ENCODE assay signal across 8 cellular contexts in genomic region chr2:162343824-162344616, GRCh38. TPM values are rescaled to one million over a fixed set of nuclear protein-coding genes. Genes with fewer than 3 reads are reported as not detected.
A peak's percentile ranks its signal among the peaks of the same experiment; 100 is the strongest.
DNase-seq lines count a peak whose midpoint lies in the region; ATAC-seq and TF ChIP-seq lines count a peak whose summit lies in the region.

GCA (plus strand) TSS chr2:162344132; CDS start chr2:162344249, 117 bp downstream.

- peak within 1 kb of the TSS; percentile 78 to 96 (median 91) for H3K4me3 Mint-ChIP-seq in naive thymus-derived CD4-positive, alpha-beta T cell
- H3K4me3 Mint-ChIP-seq in stimulated activated memory B cell treated with anti-CD40 and anti-IgM and Interleukin-4, amounts not matched to agents 10 μg/mL and 1 μg/mL and 100 μg/mL, for 72 hours, result peak within 1 kb of the TSS; percentile 82

- CTCF ChIA-PET in naive thymus-derived CD4-positive, alpha-beta T cell (lab: Charles Lee), result interaction anchor here (0.7 to 0.9 kb wide), 2 partner anchors 9 to 43 kb away, joined by 3 to 4 read pairs; no protein-coding TSS in a partner anchor

- intact Hi-C loops in naive thymus-derived CD4-positive, alpha-beta T cell (cut with micrococcal nuclease), result loop anchor here (1.0 to 10.0 kb wide), 11 partner anchors 10 to 1849 kb away; partner anchors contain the start of genes IFIH1 (in 2 of the 2), PSMD14 (in 2 of the 2), RBMS1 (in 1 of the 2) and TANK (in 1 of the 2)

- POLR2A ChIA-PET in naive thymus-derived CD4-positive, alpha-beta T cell (lab: Charles Lee), result interaction anchor here (2.4 kb wide), 1 partner anchor 25 kb away, joined by 12 read pairs; the partner anchor contains the start of gene IFIH1

- H3K27me3 Mint-ChIP-seq in naive thymus-derived CD4-positive, alpha-beta T cell, result peaks cover 0 to 9% (median 0%) of the 10 kb centered on the region in 5 donors
- H3K27me3 Mint-ChIP-seq in stimulated activated memory B cell treated with anti-CD40 and anti-IgM and Interleukin-4, amounts not matched to agents 10 μg/mL and 1 μg/mL and 100 μg/mL, for 72 hours, result no peaks in the 10 kb centered on the region

- DNase-seq in DMS79 treated with DMSO at 0.1 percent for 48 hours (lab: John Stamatoyannopoulos, UW), result peak; percentile 90
- DNase-seq in SHP77 (lab: John Stamatoyannopoulos, UW), result peak; percentile 96
- DNase-seq in activated T-helper 9 cell treated with anti-CD3 and anti-CD28 coated beads, Interleukin-2, amount 50 U/mL, for 16 hours (ENCODE audit: low read depth), result peak; percentile 97
- peak; percentile 93 for DNase-seq in fibroblast of mammary gland (ENCODE audit: low read depth)
- DNase-seq in naive thymus-derived CD4-positive, alpha-beta T cell, result peak; percentile 96 to 99 (median 98)

- no peaks in the 10 kb centered on the region for H3K9me3 ChIP-seq in KOPT-K1 (ENCODE audit: insufficient read depth, low read length, poor library complexity, severe bottlenecking)
- no peaks in the 10 kb centered on the region for H3K9me3 ChIP-seq in naive thymus-derived CD4-positive, alpha-beta T cell (ENCODE audit: control insufficient read depth in 2 of 3, low read length in 3 of 3)

- peak within 1 kb of the TSS; percentile 8 for H3K27ac ChIP-seq in KOPT-K1 (ENCODE audit: low read depth, low read length, poor library complexity, severe bottlenecking)
- peak within 1 kb of the TSS; percentile 53 for H3K27ac ChIP-seq in naive thymus-derived CD4-positive, alpha-beta T cell (ENCODE audit: low read depth, low read length)

- peak within 1 kb of the TSS; percentile 70 to 92 (median 81) for H3K27ac Mint-ChIP-seq in naive thymus-derived CD4-positive, alpha-beta T cell
- H3K27ac Mint-ChIP-seq in stimulated activated memory B cell treated with anti-CD40 and anti-IgM and Interleukin-4, amounts not matched to agents 10 μg/mL and 1 μg/mL and 100 μg/mL, for 72 hours, result peak within 1 kb of the TSS; percentile 33

- ATAC-seq in GM21786 (IDR thresholded peaks at IDR 0.05; ENCODE audit: unreplicated experiment), result peak; percentile 98
- ATAC-seq in naive thymus-derived CD4-positive, alpha-beta T cell, result peak; percentile 99
- peak; percentile 100 for ATAC-seq in stimulated activated memory B cell treated with anti-CD40 and anti-IgM and Interleukin-4, amounts not matched to agents 10 μg/mL and 1 μg/mL and 100 μg/mL, for 72 hours

- H3K9me3 Mint-ChIP-seq in naive thymus-derived CD4-positive, alpha-beta T cell, result no peaks in the 10 kb centered on the region
- no peaks in the 10 kb centered on the region for H3K9me3 Mint-ChIP-seq in stimulated activated memory B cell treated with anti-CD40 and anti-IgM and Interleukin-4, amounts not matched to agents 10 μg/mL and 1 μg/mL and 100 μg/mL, for 72 hours

- H3K27me3 ChIP-seq in naive thymus-derived CD4-positive, alpha-beta T cell (ENCODE audit: control insufficient read depth in 2 of 2, insufficient read depth in 2 of 2, low read length in 2 of 2), result no peaks in the 10 kb centered on the region

- H3K4me1 Mint-ChIP-seq in naive thymus-derived CD4-positive, alpha-beta T cell, result peaks cover 0 to 21% (median 19%) of the 10 kb centered on the region in 7 donors
- peaks cover 5% of the 10 kb centered on the region for H3K4me1 Mint-ChIP-seq in stimulated activated memory B cell treated with anti-CD40 and anti-IgM and Interleukin-4, amounts not matched to agents 10 μg/mL and 1 μg/mL and 100 μg/mL, for 72 hours

- no peaks in the 10 kb centered on the region for H3K36me3 ChIP-seq in KOPT-K1 (ENCODE audit: insufficient read depth, low read length)
- H3K36me3 ChIP-seq in naive thymus-derived CD4-positive, alpha-beta T cell (ENCODE audit: control insufficient read depth in 2 of 3, insufficient read depth in 3 of 3, low read length in 3 of 3), result no peaks in the 10 kb centered on the region

- no peak for TF ChIP-seq CTCF in fibroblast of mammary gland (conservative IDR thresholded peaks at IDR 0.05; ENCODE audit: control insufficient read depth, insufficient read depth, low read depth, low read length)

- no peaks in the 10 kb centered on the region for H3K36me3 Mint-ChIP-seq in naive thymus-derived CD4-positive, alpha-beta T cell
- H3K36me3 Mint-ChIP-seq in stimulated activated memory B cell treated with anti-CD40 and anti-IgM and Interleukin-4, amounts not matched to agents 10 μg/mL and 1 μg/mL and 100 μg/mL, for 72 hours, result no peaks in the 10 kb centered on the region

- H3K4me3 ChIP-seq in fibroblast of mammary gland (ENCODE audit: control insufficient read depth, low read depth, low read length), result peak within 1 kb of the TSS; percentile 82
- H3K4me3 ChIP-seq in naive thymus-derived CD4-positive, alpha-beta T cell (ENCODE audit: low read length), result peak within 1 kb of the TSS; percentile 87

- H3K4me1 ChIP-seq in naive thymus-derived CD4-positive, alpha-beta T cell (ENCODE audit: control insufficient read depth in 2 of 2, insufficient read depth in 2 of 2, low read length in 2 of 2), result peaks cover 4 to 5% of the 10 kb centered on the region in 2 donors

RNA-seq across cellular contexts. Expression of gene GCA, which starts in this region (rescaled TPM):
- total RNA-seq in naive thymus-derived CD4-positive, alpha-beta T cell, result 10 to 100 TPM; 10.9 to 56.3 (median 13.4) TPM
- 10 to 100 TPM; 17.7 to 17.9 TPM for polyA plus RNA-seq in naive thymus-derived CD4-positive, alpha-beta T cell

Comparison
In these comparisons a context has a peak if more than half of its experiments do, and no peak if none do; other contexts are left out.
1. Peak in every context shown above with its lines: DNase-seq, ATAC-seq, H3K4me3 ChIP-seq and H3K27ac ChIP-seq.